Comparison of ENCODE assay signal across 34 cellular contexts in genomic region chr2:200752835-200753234, GRCh38.
"Had no signal": no experiment of that assay in that cellular context is flagged by ENCODE, and none has a peak within 500 bp of the region (broad histone marks: within the 10 kb centered on the region; RNA-seq: fewer than 3 reads in every experiment).

No MANE protein-coding gene starts in this region.

- H3K36me3 ChIP-seq: adrenal gland, ascending aorta, brain microvascular endothelial cell, breast epithelium, cardiac muscle cell had no signal

- H3K27ac ChIP-seq: adrenal gland, body of pancreas, brain microvascular endothelial cell, cardiac muscle cell had no signal

- DNase-seq: activated effector memory CD4-positive, alpha-beta T cell treated with anti-CD3 and anti-CD28 coated beads, Interleukin-2, amount 50 U/mL, for 16 hours; activated effector memory CD4-positive, alpha-beta T cell treated with Interleukin-2 at 50 U/mL for 16 hours; activated gamma-delta T cell; activated gamma-delta T cell treated with Interleukin-2 at 50 U/mL for 16 hours; activated naive CD4-positive, alpha-beta T cell; activated naive CD4-positive, alpha-beta T cell treated with anti-CD3 and anti-CD28 coated beads for 36 hours; activated naive CD4-positive, alpha-beta T cell treated with anti-CD3 and anti-CD28 coated beads, Interleukin-2, amount 10 ng/mL, durations not matched to agents 7 days and 5 days; activated naive CD4-positive, alpha-beta T cell treated with anti-CD3 and anti-CD28 coated beads, Interleukin-2, amount 50 U/mL, for 16 hours; activated naive CD4-positive, alpha-beta T cell treated with Interleukin-2 at 50 U/mL for 16 hours; activated naive CD8-positive, alpha-beta T cell treated with anti-CD3 and anti-CD28 coated beads for 36 hours; activated naive CD8-positive, alpha-beta T cell treated with anti-CD3 and anti-CD28 coated beads, Interleukin-2, amount 10 ng/mL, durations not matched to agents 7 days and 5 days; activated naive CD8-positive, alpha-beta T cell treated with anti-CD3 and anti-CD28 coated beads, Interleukin-2, amount 50 U/mL, for 24 hours; activated T-cell treated with anti-CD3 and anti-CD28 coated beads, Interleukin-2, amount 50 U/mL, for 1 hour; activated T-cell treated with anti-CD3 and anti-CD28 coated beads, Interleukin-2, amount 50 U/mL, for 24 hours; activated T-cell treated with anti-CD3 and anti-CD28 coated beads, Interleukin-2, amount 50 U/mL, for 4 hours; activated T-cell treated with anti-CD3 and anti-CD28 coated beads, Interleukin-2, amount 50 U/mL, for 48 hours; activated T-cell treated with anti-CD3 and anti-CD28 coated beads, Interleukin-2, amount 50 U/mL, for 72 hours; adrenal gland; amniotic stem cell; amygdala; anterior cingulate cortex; aorta; body of pancreas; brain microvascular endothelial cell; caudate nucleus; central memory CD4-positive, alpha-beta T cell; cerebellar nuclear complex had no signal

- H3K27me3 ChIP-seq: adrenal gland, ascending aorta, body of pancreas, brain microvascular endothelial cell, breast epithelium had no signal

- H3K4me3 ChIP-seq: adrenal gland, ascending aorta, body of pancreas, breast epithelium, cardiac muscle cell had no signal

- H3K4me1 ChIP-seq: breast epithelium had no signal

- H3K9me3 ChIP-seq: adrenal gland, ascending aorta, body of pancreas, breast epithelium had no signal

- FAIRE-seq: astrocyte, bronchial epithelial cell had no signal

- ATAC-seq: activated naive CD4-positive, alpha-beta T cell treated with anti-CD3 and anti-CD28 coated beads, Interleukin-2, amount 50 U/mL, for 72 hours; activated naive CD8-positive, alpha-beta T cell treated with anti-CD3 and anti-CD28 coated beads, Interleukin-2, amount 50 U/mL, for 24 hours; activated T-cell treated with anti-CD3 and anti-CD28 coated beads, Interleukin-2, amount 50 U/mL, for 4 hours; activated T-cell treated with anti-CD3 and anti-CD28 coated beads, Interleukin-2, amount 50 U/mL, for 72 hours; activated T-helper 17 cell treated with anti-CD3 and anti-CD28 coated beads, Interleukin-2, amount 50 U/mL, for 72 hours; body of pancreas had no signal
